23 cellular contexts compared by ENCODE assay signal in the genomic region with DNA sequence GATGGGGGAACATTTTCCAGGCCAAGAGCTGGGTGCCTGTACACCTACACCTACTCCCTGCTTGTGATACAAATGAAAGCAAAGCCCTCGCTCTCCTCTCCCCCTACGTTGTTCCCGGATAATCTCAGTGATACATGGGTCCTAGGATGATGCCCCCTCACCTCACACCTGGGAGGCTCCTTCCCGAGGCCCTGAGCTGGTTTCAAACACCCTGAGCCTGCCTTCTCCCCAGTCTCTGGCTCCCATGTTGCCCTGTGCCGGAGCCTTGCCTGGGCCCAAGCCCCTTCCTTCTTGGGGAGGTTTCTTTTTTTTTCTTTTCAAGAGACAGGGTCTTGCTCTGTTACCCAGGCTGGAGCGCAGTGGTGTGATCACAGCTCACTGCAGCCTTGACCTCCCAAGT. TPM values are rescaled to one million over a fixed set of nuclear protein-coding genes. Genes with fewer than 3 reads are reported as not detected.
DNase-seq lines count a peak whose midpoint lies in the region; FAIRE-seq and TF ChIP-seq lines count a peak whose summit lies in the region.
"Had no signal": no experiment of that assay in that cellular context is flagged by ENCODE, and none has a peak within 500 bp of the region (broad histone marks: within the 10 kb centered on the region; RNA-seq: fewer than 3 reads in every experiment).

No MANE protein-coding gene starts in this region.

- FAIRE-seq in HTR-8/SVneo (lab: Jason Lieb, UNC) = peak; percentile 23
- FAIRE-seq: GM12892 had no signal

- no peaks in the 10 kb centered on the region for H3K79me1 ChIP-seq in H9 (ENCODE audit: insufficient read depth, low read depth, low read length, poor library complexity, severe bottlenecking)

- no peaks in the 10 kb centered on the region for H3K9me3 ChIP-seq in H9 (ENCODE audit: control insufficient read depth, low read depth, low read length)
- no peaks in the 10 kb centered on the region for H3K9me3 ChIP-seq in osteoblast (ENCODE audit: low read depth, low read length)
- H3K9me3 ChIP-seq: BLaER1 treated with 17β-estradiol and CSF1 and Interleukin-3, amounts not matched to agents 10 nM and 100 nM; Caco-2; HAP-1 had no signal

- no peak overlapping the region for H2BK15ac ChIP-seq in H9 (ENCODE audit: low read depth, low read length)

- H4K91ac ChIP-seq in H9 (ENCODE audit: insufficient read length, low read depth, low read length) = no peak overlapping the region

- no peak overlapping the region for H2AFZ ChIP-seq in H9 (ENCODE audit: low read length)
- no peak overlapping the region for H2AFZ ChIP-seq in osteoblast (ENCODE audit: low read length)
- H2AFZ ChIP-seq: GM23248, PC-9 had no signal

- H3T11ph ChIP-seq in H9 (ENCODE audit: low read length) = no peak overlapping the region

- no peaks in the 10 kb centered on the region; the same call in 1 of the 2 replicates for H3K4me1 ChIP-seq in H9 (ENCODE audit: insufficient read depth, low read length)
- no peaks in the 10 kb centered on the region for H3K4me1 ChIP-seq in osteoblast (ENCODE audit: insufficient read depth, low read length)
- H3K4me1 ChIP-seq: Caco-2, HAP-1 had no signal

- no peak overlapping the region for H2BK20ac ChIP-seq in H9 (ENCODE audit: low read depth, low read length, poor library complexity, severe bottlenecking)

- DNase-seq in H9 (no peak), HTR-8/SVneo (ENCODE audit: insufficient read length, low spot score) (no peak), chondrocyte (ENCODE audit: low spot score) (peak; percentile 28), progenitor cell of endocrine pancreas (ENCODE audit: low spot score, unreplicated experiment) (no peak), osteocyte (ENCODE audit: extremely low spot score, unreplicated experiment) (no peak), GF-D8 (lab: John Stamatoyannopoulos, UW) (no peak), HUDEP-2 (lab: John Stamatoyannopoulos, UW; ENCODE audit: unreplicated experiment in 76 of 76) (no peak), osteoblast (ENCODE audit: insufficient read length, low spot score, missing footprints) (no peak)
- DNase-seq: Caco-2; CD4-positive, alpha-beta memory T cell; DMS 273 treated with DMSO at 0.1 percent for 48 hours; DND-41; GM23248; NCI-H1694 treated with DMSO at 0.1 percent for 48 hours; NCI-H2081 treated with DMSO at 0.1 percent for 48 hours; NCI-H2171 treated with DMSO at 0.1 percent for 48 hours; NCI-H524 treated with DMSO at 0.1 percent for 48 hours; PC-9 had no signal

- H4K8ac ChIP-seq in H9 (replicated peaks; ENCODE audit: insufficient read length, low read depth, low read length) = no peak overlapping the region

- no peak overlapping the region for H3K4me2 ChIP-seq in H9 (ENCODE audit: insufficient read depth, insufficient read length, low read length)
- H3K4me2 ChIP-seq in osteoblast (ENCODE audit: insufficient read depth, low read length) = no peak overlapping the region
- H3K4me2 ChIP-seq: BLaER1 treated with 17β-estradiol and CSF1 and Interleukin-3, amounts not matched to agents 10 nM and 100 nM; PC-9 had no signal

- no peak overlapping the region for H3K18ac ChIP-seq in H9 (ENCODE audit: insufficient read length, low read depth, low read length)

- peak overlapping the region in 2 of 3 experiments; percentile 17 to 53; a peak in 3 of 7 replicates for H3K27ac Mint-ChIP-seq in H9
- H3K27ac Mint-ChIP-seq in chondrocyte (ENCODE audit: unreplicated experiment) = no peak overlapping the region
- peak overlapping the region; percentile 76 for H3K27ac Mint-ChIP-seq in progenitor cell of endocrine pancreas
- H3K27ac Mint-ChIP-seq in osteocyte (ENCODE audit: unreplicated experiment) = no peak overlapping the region

- H4K5ac ChIP-seq in H9 (ENCODE audit: insufficient read length, low read depth, low read length) = no peak overlapping the region

- WGBS in H9 (ENCODE audit: extremely low coverage, insufficient read length, low lambda C conversion rate) = no CpG with 5 or more reads among the region's 6 CpGs

- no peaks in the 10 kb centered on the region; the same call in 1 of the 2 replicates for H3K27me3 Mint-ChIP-seq in H9 (ENCODE audit: low read depth)
- H3K27me3 Mint-ChIP-seq in chondrocyte (ENCODE audit: low read depth) = no peaks in the 10 kb centered on the region
- no peaks in the 10 kb centered on the region for H3K27me3 Mint-ChIP-seq in progenitor cell of endocrine pancreas
- no peaks in the 10 kb centered on the region for H3K27me3 Mint-ChIP-seq in osteocyte (ENCODE audit: unreplicated experiment)
- H3K27me3 Mint-ChIP-seq: IgD-negative memory B cell had no signal

- no peak overlapping the region for H2BK5ac ChIP-seq in H9 (ENCODE audit: insufficient read length, low read length)

- H3K23me2 ChIP-seq in H9 (ENCODE audit: insufficient read length, low read depth, low read length, poor library complexity, severe bottlenecking) = no peaks in the 10 kb centered on the region

- H3K4me1 Mint-ChIP-seq in H9 = no peaks in the 10 kb centered on the region; a peak in 1 of 4 replicates
- H3K4me1 Mint-ChIP-seq in chondrocyte (ENCODE audit: low read depth) = peaks cover 4% of the 10 kb centered on the region
- H3K4me1 Mint-ChIP-seq in progenitor cell of endocrine pancreas (ENCODE audit: low read depth) = peaks cover 3% of the 10 kb centered on the region
- H3K4me1 Mint-ChIP-seq in osteocyte (ENCODE audit: unreplicated experiment) = peaks cover 2% of the 10 kb centered on the region

- H2BK12ac ChIP-seq in H9 (ENCODE audit: insufficient read length, low read depth, low read length) = no peak overlapping the region

- H3K9me3 Mint-ChIP-seq in H9 (peaks cover 2 to 8% of the 10 kb centered on the region in 2 experiments; a peak in 2 of 5 replicates), chondrocyte (ENCODE audit: low read depth) (no peaks in the 10 kb centered on the region), progenitor cell of endocrine pancreas (ENCODE audit: low read depth) (no peaks in the 10 kb centered on the region), osteocyte (ENCODE audit: unreplicated experiment) (no peaks in the 10 kb centered on the region)
- H3K9me3 Mint-ChIP-seq: IgD-negative memory B cell had no signal

- peaks cover 15 to 66% (median 51%) of the 10 kb centered on the region in 3 experiments; a peak in 6 of 7 replicates for H3K36me3 Mint-ChIP-seq in H9 (ENCODE audit: insufficient read depth in 1 of 3, low read depth in 3 of 3)
- peaks cover 12% of the 10 kb centered on the region for H3K36me3 Mint-ChIP-seq in chondrocyte (ENCODE audit: low read depth)
- H3K36me3 Mint-ChIP-seq in progenitor cell of endocrine pancreas (ENCODE audit: insufficient read depth) = peaks cover 16% of the 10 kb centered on the region
- peaks cover 16% of the 10 kb centered on the region for H3K36me3 Mint-ChIP-seq in osteocyte (ENCODE audit: unreplicated experiment)

- H3K9ac ChIP-seq in H9 (ENCODE audit: extremely low read depth, insufficient read length, low read length) = no peak overlapping the region
- H3K9ac ChIP-seq: BLaER1 treated with 17β-estradiol and CSF1 and Interleukin-3, amounts not matched to agents 10 nM and 100 nM; GM23248 had no signal

- H3K36me3 ChIP-seq in osteoblast (ENCODE audit: insufficient read depth, low read length) = peaks cover 14% of the 10 kb centered on the region

- H3K27ac ChIP-seq in H9 (ENCODE audit: insufficient read length, low read depth, low read length) (no peak overlapping the region), osteoblast (ENCODE audit: low read depth, low read length) (no peak overlapping the region)
- H3K27ac ChIP-seq: BLaER1 treated with 17β-estradiol and CSF1 and Interleukin-3, amounts not matched to agents 10 nM and 100 nM; GM23248; HL-60; PC-9 had no signal

- H3K4me3 ChIP-seq in osteoblast (ENCODE audit: insufficient read depth, low read length) = no peak overlapping the region
- H3K4me3 ChIP-seq: BLaER1 treated with 17β-estradiol and CSF1 and Interleukin-3, amounts not matched to agents 10 nM and 100 nM; GM23248; HAP-1; PC-9 had no signal

- H3K27me3 ChIP-seq in H9 (ENCODE audit: insufficient read depth, low read length) (no peaks in the 10 kb centered on the region), osteoblast (ENCODE audit: insufficient read depth, low read length) (peaks cover 10% of the 10 kb centered on the region)

- no peak overlapping the region for H2AK5ac ChIP-seq in H9 (ENCODE audit: insufficient read length, low read length)

- no peak overlapping the region for H3K4ac ChIP-seq in H9 (ENCODE audit: low read depth, low read length)

- H2BK120ac ChIP-seq in H9 (ENCODE audit: low read depth, low read length, poor library complexity, severe bottlenecking) = no peak overlapping the region

- H3K79me2 ChIP-seq in H9 (ENCODE audit: insufficient read depth, low read length) = no peaks in the 10 kb centered on the region
- H3K79me2 ChIP-seq in osteoblast (ENCODE audit: insufficient read depth, low read length) = no peaks in the 10 kb centered on the region

- no peak for TF ChIP-seq CTCF in H9 (conservative IDR thresholded peaks at IDR 0.05)
- TF ChIP-seq CTCF in chondrocyte (IDR thresholded peaks at IDR 0.05) = no peak
- TF ChIP-seq CTCF in progenitor cell of endocrine pancreas (IDR thresholded peaks at IDR 0.05; ENCODE audit: unreplicated experiment) = no peak
- TF ChIP-seq CTCF in osteocyte (IDR thresholded peaks at IDR 0.05) = no peak
- TF ChIP-seq CTCF in osteoblast (IDR thresholded peaks at IDR 0.05; ENCODE audit: extremely low read depth, low read depth, low read length) = no peak

- H4K20me1 ChIP-seq in H9 (ENCODE audit: control insufficient read depth, insufficient read depth, insufficient read length) = no peaks in the 10 kb centered on the region
- H4K20me1 ChIP-seq in osteoblast (ENCODE audit: insufficient read depth, low read length) = peaks cover 19% of the 10 kb centered on the region

- H3K4me3 Mint-ChIP-seq in H9 (no peak overlapping the region), chondrocyte (ENCODE audit: unreplicated experiment) (no peak overlapping the region), progenitor cell of endocrine pancreas (ENCODE audit: low read depth) (no peak overlapping the region), osteocyte (ENCODE audit: unreplicated experiment) (no peak overlapping the region)
- H3K4me3 Mint-ChIP-seq: CD4-positive, alpha-beta memory T cell had no signal

- no peak overlapping the region for H3K56ac ChIP-seq in H9 (ENCODE audit: insufficient read length, low read depth, low read length)

- H3K14ac ChIP-seq in H9 (ENCODE audit: insufficient read depth, low read length) = no peak overlapping the region

- H3K23ac ChIP-seq in H9 (ENCODE audit: insufficient read length, low read depth, low read length) = no peak overlapping the region

RNA-seq across cellular contexts. Expression of gene TRMU, which starts 23.3 kb away (rescaled TPM):
- total RNA-seq in H9 (2021) (82.5 and 86.3 TPM in 2 replicates), chondrocyte (26.5 to 39.2 TPM (median 27.3 TPM) in 3 replicates), progenitor cell of endocrine pancreas (71.8 and 72.5 TPM in 2 replicates), osteocyte (36.7 and 38.2 TPM in 2 replicates), osteoblast (18.9 and 22.1 TPM in 2 replicates)

Comparison
In these comparisons a context has a peak if more than half of its experiments do, and no peak if none do; other contexts are left out.
1. H3K27ac Mint-ChIP-seq: peak in H9 (2 of 3) and progenitor cell of endocrine pancreas (single experiment); none in chondrocyte (single experiment) and osteocyte (single experiment).